ENCODE assay signal across 9 cellular contexts in the genomic region with DNA sequence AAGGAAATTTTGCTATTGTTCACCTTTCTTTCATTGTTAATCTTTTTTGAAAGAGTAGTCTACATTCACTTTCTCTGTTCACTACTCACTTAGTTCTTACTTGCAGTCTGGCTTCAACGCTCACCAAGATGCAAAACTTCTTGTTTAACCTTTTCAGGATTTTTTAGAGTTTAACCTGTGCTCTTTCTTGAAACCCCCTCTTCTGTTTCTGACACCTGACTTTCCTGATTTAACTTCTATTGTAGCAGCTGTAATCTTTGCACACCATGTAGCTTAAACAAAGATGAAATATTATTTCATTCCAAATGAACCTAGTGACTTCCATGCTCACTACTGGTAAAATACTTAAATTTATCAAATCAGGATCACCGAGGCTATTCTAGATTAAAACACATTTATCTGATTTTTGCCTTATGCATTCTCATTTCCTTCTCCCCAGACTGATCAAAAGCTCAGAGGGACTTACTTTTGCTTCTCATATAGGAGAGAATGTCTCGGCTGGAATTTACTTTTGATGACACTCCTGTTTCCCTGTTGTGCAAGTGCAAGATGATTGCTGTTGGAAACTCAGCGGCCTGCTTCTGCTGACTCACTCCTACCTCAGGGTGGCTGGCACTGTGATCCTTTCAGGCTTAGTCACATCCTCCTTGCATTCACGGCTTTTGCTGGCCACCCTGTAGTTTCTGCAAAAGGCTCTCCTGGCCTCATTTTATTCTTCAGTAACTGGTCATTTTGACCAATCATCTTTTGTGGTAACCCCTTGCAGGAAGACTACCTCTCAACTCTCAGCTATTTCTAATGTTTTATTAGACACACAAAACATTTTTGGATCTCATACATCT.
DNase-seq lines count a peak whose midpoint lies in the region; ATAC-seq, FAIRE-seq and TF ChIP-seq lines count a peak whose summit lies in the region.
"Had no signal": no experiment of that assay in that cellular context is flagged by ENCODE, and none has a peak within 500 bp of the region (broad histone marks: within the 10 kb centered on the region; RNA-seq: fewer than 3 reads in every experiment).

No MANE protein-coding gene starts in this region.

- H3K9me3 Mint-ChIP-seq in HFFc6 (no peaks in the 10 kb centered on the region), glutamatergic neuron (ENCODE audit: unreplicated experiment) (no peaks in the 10 kb centered on the region)
- H3K9me3 Mint-ChIP-seq in stimulated activated memory B cell treated with anti-CD40 and anti-IgM and Interleukin-4, amounts not matched to agents 10 μg/mL and 1 μg/mL and 100 μg/mL, for 72 hours = no peaks in the 10 kb centered on the region

- H3K4me1 ChIP-seq in body of pancreas (no peaks in the 10 kb centered on the region), lung (ENCODE audit: control insufficient read depth in 2 of 2, insufficient read depth in 2 of 2, low read length in 2 of 2) (no peaks in the 10 kb centered on the region)

- no peaks in the 10 kb centered on the region for H3K27me3 ChIP-seq in BJ (ENCODE audit: control insufficient read depth, insufficient read depth, low read length)
- H3K27me3 ChIP-seq in body of pancreas = no peaks in the 10 kb centered on the region
- H3K27me3 ChIP-seq in lung (ENCODE audit: control insufficient read depth, insufficient read depth) = no peaks in the 10 kb centered on the region

- no peak for TF ChIP-seq CTCF in BJ (IDR thresholded peaks at IDR 0.05; ENCODE audit: insufficient read depth, low read depth, low read length)
- no peak for TF ChIP-seq CTCF in HFFc6 (IDR thresholded peaks at IDR 0.05)
- no peak for TF ChIP-seq CTCF in body of pancreas (IDR thresholded peaks at IDR 0.05)
- TF ChIP-seq CTCF in lung (IDR thresholded peaks at IDR 0.05; ENCODE audit: control extremely low read depth, extremely low read depth) = no peak
- no peak for TF ChIP-seq CTCF in glutamatergic neuron (IDR thresholded peaks at IDR 0.05; ENCODE audit: partially characterized antibody, unreplicated experiment)

- H3K9me3 ChIP-seq in body of pancreas (no peaks in the 10 kb centered on the region), lung (ENCODE audit: control insufficient read depth in 2 of 2, insufficient read depth in 1 of 2, low read length in 1 of 2) (no peaks in the 10 kb centered on the region)

- POLR2A ChIA-PET in BJ (lab: Charles Lee) = no interaction called here

- no peak for TF ChIP-seq POLR2A in body of pancreas (IDR thresholded peaks at IDR 0.05)
- no peak for TF ChIP-seq POLR2A in H54 (IDR thresholded peaks at IDR 0.05; ENCODE audit: low read depth, low read length)

- no peak for FAIRE-seq in H54 (lab: Jason Lieb, UNC)
- FAIRE-seq: colon had no signal

- H3K36me3 ChIP-seq in BJ (ENCODE audit: control insufficient read depth, insufficient read depth, low read length) = no peaks in the 10 kb centered on the region
- no peaks in the 10 kb centered on the region for H3K36me3 ChIP-seq in body of pancreas (replicated peaks in 1 of 2; ENCODE audit: insufficient read depth in 1 of 2, low read depth in 2 of 2)
- H3K36me3 ChIP-seq in lung (ENCODE audit: control insufficient read depth in 2 of 2, insufficient read depth in 2 of 2, low read length in 2 of 2) = no peaks in the 10 kb centered on the region

- intact Hi-C loops in body of pancreas (cut with DNase I) = no loop called here

- H3K4me3 Mint-ChIP-seq in HFFc6 = peak overlapping the region; percentile 89
- H3K4me3 Mint-ChIP-seq in stimulated activated memory B cell treated with anti-CD40 and anti-IgM and Interleukin-4, amounts not matched to agents 10 μg/mL and 1 μg/mL and 100 μg/mL, for 72 hours = no peak overlapping the region
- H3K4me3 Mint-ChIP-seq in glutamatergic neuron (ENCODE audit: unreplicated experiment) = no peak overlapping the region

- ATAC-seq in body of pancreas (no peak), lung (ENCODE audit: insufficient read depth, low FRiP score) (peak; percentile 87)
- ATAC-seq in stimulated activated memory B cell treated with anti-CD40 and anti-IgM and Interleukin-4, amounts not matched to agents 10 μg/mL and 1 μg/mL and 100 μg/mL, for 72 hours = peak; percentile 48

- H3K27ac ChIP-seq in body of pancreas (no peak overlapping the region), lung (ENCODE audit: low read depth in 1 of 2, low read length in 1 of 2) (no peak overlapping the region)

- WGBS in body of pancreas, 2 donors = 37 to 42% methylated on average over 5 of the region's 5 CpGs
- 41 to 48% methylated on average over 5 of the region's 5 CpGs for WGBS in lung, 2 donors

- H3K27ac Mint-ChIP-seq in HFFc6 = peak overlapping the region; percentile 99
- H3K27ac Mint-ChIP-seq in stimulated activated memory B cell treated with anti-CD40 and anti-IgM and Interleukin-4, amounts not matched to agents 10 μg/mL and 1 μg/mL and 100 μg/mL, for 72 hours = no peak overlapping the region
- H3K27ac Mint-ChIP-seq in glutamatergic neuron (ENCODE audit: unreplicated experiment) = no peak overlapping the region

- peak overlapping the region; percentile 1; the same call in 1 of the 2 replicates for H3K4me3 ChIP-seq in BJ (ENCODE audit: low read depth, low read length)
- no peak overlapping the region for H3K4me3 ChIP-seq in body of pancreas
- no peak overlapping the region for H3K4me3 ChIP-seq in lung

- no peaks in the 10 kb centered on the region for H3K27me3 Mint-ChIP-seq in HFFc6 (ENCODE audit: insufficient read depth)
- H3K27me3 Mint-ChIP-seq in stimulated activated memory B cell treated with anti-CD40 and anti-IgM and Interleukin-4, amounts not matched to agents 10 μg/mL and 1 μg/mL and 100 μg/mL, for 72 hours = peaks cover 25% of the 10 kb centered on the region
- no peaks in the 10 kb centered on the region for H3K27me3 Mint-ChIP-seq in glutamatergic neuron (ENCODE audit: unreplicated experiment)

- H3K36me3 Mint-ChIP-seq in HFFc6 (ENCODE audit: low read depth) = peaks cover 21% of the 10 kb centered on the region
- H3K36me3 Mint-ChIP-seq in stimulated activated memory B cell treated with anti-CD40 and anti-IgM and Interleukin-4, amounts not matched to agents 10 μg/mL and 1 μg/mL and 100 μg/mL, for 72 hours = no peaks in the 10 kb centered on the region
- H3K36me3 Mint-ChIP-seq in glutamatergic neuron (ENCODE audit: unreplicated experiment) = no peaks in the 10 kb centered on the region

- DNase-seq in BJ (ENCODE audit: low read depth) (peak; percentile 92), HFFc6 (peak; percentile 99), SKM-1 (lab: John Stamatoyannopoulos, UW; ENCODE audit: unreplicated experiment) (peak; percentile 79), body of pancreas (peak in 3 of 4 donors; percentile 17 to 48 (median 21)), lung (ENCODE audit: low spot score) (peak; percentile 33), H54 (ENCODE audit: insufficient read length, low spot score) (no peak), glutamatergic neuron (no peak)

- H3K4me1 Mint-ChIP-seq in HFFc6 (ENCODE audit: low read depth) (peaks cover 97% of the 10 kb centered on the region), glutamatergic neuron (ENCODE audit: low read depth, unreplicated experiment) (no peaks in the 10 kb centered on the region)
- H3K4me1 Mint-ChIP-seq in stimulated activated memory B cell treated with anti-CD40 and anti-IgM and Interleukin-4, amounts not matched to agents 10 μg/mL and 1 μg/mL and 100 μg/mL, for 72 hours = no peaks in the 10 kb centered on the region

- CTCF ChIA-PET in BJ (lab: Yijun Ruan, JAX) = interaction anchor here (0.8 to 1.2 kb wide), 2 partner anchors 157 to 199 kb away, joined by 3 read pairs; no protein-coding TSS in a partner anchor

Comparison
In these comparisons a context has a peak if more than half of its experiments do, and no peak if none do; other contexts are left out.
1. DNase-seq: peak in BJ (single experiment), HFFc6 (single experiment), SKM-1 (single experiment), body of pancreas (3 of 4) and lung (single experiment); none in H54 (single experiment) and glutamatergic neuron (single experiment).